In the genomic region with DNA sequence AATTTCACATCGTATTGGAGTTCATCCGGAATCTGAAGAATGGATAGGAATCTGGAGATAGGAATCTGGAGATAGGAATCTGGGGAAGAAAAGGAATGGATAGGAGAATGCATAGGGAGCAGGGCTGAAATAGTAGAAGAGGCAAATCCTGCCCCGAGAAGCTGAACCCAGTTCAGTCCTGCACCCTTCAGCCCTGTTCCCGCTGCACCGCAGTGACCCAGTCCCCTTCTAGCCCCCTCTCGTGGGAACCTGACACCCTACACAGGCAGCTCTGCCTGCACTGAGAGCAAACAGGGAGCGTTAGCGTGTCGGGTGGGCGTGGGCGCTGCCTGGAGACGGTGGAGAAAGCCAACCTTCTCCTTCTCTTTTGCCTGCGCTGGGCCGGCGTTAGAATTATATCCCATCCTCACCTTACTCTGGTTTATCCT, we compare ENCODE assay signal across 8 cellular contexts. TPM values are rescaled to one million over a fixed set of nuclear protein-coding genes. Genes with fewer than 3 reads are reported as not detected.
DNase-seq lines count a peak whose midpoint lies in the region; ATAC-seq, FAIRE-seq and TF ChIP-seq lines count a peak whose summit lies in the region.
"Had no signal": no experiment of that assay in that cellular context is flagged by ENCODE, and none has a peak within 500 bp of the region (broad histone marks: within the 10 kb centered on the region; RNA-seq: fewer than 3 reads in every experiment).

No MANE protein-coding gene starts in this region.

- no peak overlapping the region for H3K23ac ChIP-seq in mesendoderm (ENCODE audit: low read length)

- H3K27ac ChIP-seq in mesendoderm (ENCODE audit: low read depth, low read length): no peak overlapping the region
- H3K27ac ChIP-seq: RWPE1 had no signal

- no peak overlapping the region for H2BK120ac ChIP-seq in mesendoderm (ENCODE audit: low read depth, low read length)

- H2BK15ac ChIP-seq in mesendoderm (replicated peaks; ENCODE audit: low read depth): no peak overlapping the region

- H4K8ac ChIP-seq in mesendoderm (ENCODE audit: low read depth, low read length): no peak overlapping the region

- H3K79me1 ChIP-seq in mesendoderm (ENCODE audit: low read length): no peaks in the 10 kb centered on the region

- DNase-seq in Ammon's horn (ENCODE audit: low spot score): peak; percentile 57
- DNase-seq in mesendoderm: peak; percentile 77
- no peak for DNase-seq in activated gamma-delta T cell treated with Interleukin-2 at 50 U/mL for 16 hours
- DNase-seq in kidney glomerular epithelial cell (lab: John Stamatoyannopoulos, UW): no peak
- no peak for DNase-seq in H54 (ENCODE audit: insufficient read length, low spot score)

- no peak overlapping the region for H3K4ac ChIP-seq in mesendoderm (ENCODE audit: low read depth, low read length)

- WGBS in mesendoderm (ENCODE audit: extremely low coverage, insufficient coverage, low lambda C conversion rate): no CpG with 5 or more reads among the region's 15 CpGs

- peak overlapping the region; percentile 57 for H3K9ac ChIP-seq in mesendoderm (ENCODE audit: low read length)

- peak overlapping the region; percentile 79 for H3K56ac ChIP-seq in mesendoderm (ENCODE audit: low read length)

- no peak overlapping the region for H3K18ac ChIP-seq in mesendoderm (ENCODE audit: low read length)

- ATAC-seq in SK-N-SH treated with all-trans-retinoic acid at 6 μM for 48 hours: peak; percentile 53

- H2BK5ac ChIP-seq in mesendoderm (ENCODE audit: low read length): peak overlapping the region; percentile 44

- H2AK5ac ChIP-seq in mesendoderm (ENCODE audit: low read length): no peak overlapping the region

- H3K4me2 ChIP-seq in mesendoderm (ENCODE audit: low read length): peak overlapping the region; percentile 82

- H3K27me3 ChIP-seq in mesendoderm (ENCODE audit: insufficient read depth, low read length, poor library complexity): no peaks in the 10 kb centered on the region

- H3K79me2 ChIP-seq in mesendoderm (ENCODE audit: control insufficient read depth, insufficient read depth, low read length): no peaks in the 10 kb centered on the region

- no peak for TF ChIP-seq POLR2A in H54 (IDR thresholded peaks at IDR 0.05; ENCODE audit: low read depth, low read length)

- H4K5ac ChIP-seq in mesendoderm (ENCODE audit: low read length): no peak overlapping the region

- peaks cover 3% of the 10 kb centered on the region for H3K4me1 ChIP-seq in mesendoderm (ENCODE audit: control insufficient read depth, low read depth, low read length)

- no peaks in the 10 kb centered on the region for H3K36me3 ChIP-seq in mesendoderm (ENCODE audit: control insufficient read depth, insufficient read depth, low read length)

- no peak for FAIRE-seq in H54 (lab: Jason Lieb, UNC)
- FAIRE-seq: G401.6 had no signal

- no peak overlapping the region for H3K4me3 ChIP-seq in mesendoderm (ENCODE audit: low read length)

TF ChIP-seq in SK-N-SH treated with all-trans-retinoic acid at 6 μM for 48 hours, 23 proteins besides CTCF, POLR2A, EP300 and RAD21:
- no peak for TF ChIP-seq SNAI2 (CRISPR knock-in tag; IDR thresholded peaks at IDR 0.05)
- no peak for TF ChIP-seq TSHZ2 (CRISPR knock-in tag; IDR thresholded peaks at IDR 0.05)
- no peak for TF ChIP-seq PPARA (CRISPR knock-in tag; IDR thresholded peaks at IDR 0.05; ENCODE audit: borderline replicate concordance)
- no peak for TF ChIP-seq RARB (CRISPR knock-in tag; IDR thresholded peaks at IDR 0.05)
- TF ChIP-seq POU6F1 (CRISPR knock-in tag; IDR thresholded peaks at IDR 0.05; ENCODE audit: borderline replicate concordance, low read depth): no peak
- TF ChIP-seq ZFP30 (CRISPR knock-in tag; IDR thresholded peaks at IDR 0.05): no peak
- TF ChIP-seq ZNF8 (CRISPR knock-in tag; IDR thresholded peaks at IDR 0.05): no peak
- no peak for TF ChIP-seq BACH2 (CRISPR knock-in tag; IDR thresholded peaks at IDR 0.05; ENCODE audit: borderline replicate concordance)
- no peak for TF ChIP-seq OSR1 (CRISPR knock-in tag; IDR thresholded peaks at IDR 0.05)
- TF ChIP-seq, protein P1, sequence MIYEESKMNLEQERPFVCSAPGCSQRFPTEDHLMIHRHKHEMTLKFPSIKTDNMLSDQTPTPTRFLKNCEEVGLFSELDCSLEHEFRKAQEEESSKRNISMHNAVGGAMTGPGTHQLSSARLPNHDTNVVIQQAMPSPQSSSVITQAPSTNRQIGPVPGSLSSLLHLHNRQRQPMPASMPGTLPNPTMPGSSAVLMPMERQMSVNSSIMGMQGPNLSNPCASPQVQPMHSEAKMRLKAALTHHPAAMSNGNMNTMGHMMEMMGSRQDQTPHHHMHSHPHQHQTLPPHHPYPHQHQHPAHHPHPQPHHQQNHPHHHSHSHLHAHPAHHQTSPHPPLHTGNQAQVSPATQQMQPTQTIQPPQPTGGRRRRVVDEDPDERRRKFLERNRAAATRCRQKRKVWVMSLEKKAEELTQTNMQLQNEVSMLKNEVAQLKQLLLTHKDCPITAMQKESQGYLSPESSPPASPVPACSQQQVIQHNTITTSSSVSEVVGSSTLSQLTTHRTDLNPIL (CRISPR knock-in tag; IDR thresholded peaks at IDR 0.05; ENCODE audit: low read depth): no peak
- no peak for TF ChIP-seq ESRRG (CRISPR knock-in tag; IDR thresholded peaks at IDR 0.05)
TF ChIP-seq in SK-N-SH treated with all-trans-retinoic acid at 6 μM for 48 hours: peak in this region for 0.

RNA-seq across cellular contexts. Expression of gene CCKBR, which starts 1.1 kb away (rescaled TPM):
- polyA plus RNA-seq in mesendoderm (2013, experiment 1 of 2): 3.0 TPM
- polyA plus RNA-seq in mesendoderm (2013, experiment 2 of 2): 3.2 TPM

RNA-seq across cellular contexts. Expression of gene CNGA4, which starts 19.7 kb away (rescaled TPM):
- polyA plus RNA-seq in mesendoderm (2013, experiment 1 of 2): 0.11 TPM
- 0.08 TPM for polyA plus RNA-seq in mesendoderm (2013, experiment 2 of 2)

RNA-seq across cellular contexts. Expression of gene FHIP1B, which starts 24.1 kb away (rescaled TPM):
- polyA plus RNA-seq in mesendoderm (2013, experiment 1 of 2): 16.1 TPM
- 13.9 TPM for polyA plus RNA-seq in mesendoderm (2013, experiment 2 of 2)

RNA-seq across cellular contexts. Expression of gene C11orf42, which starts 53.2 kb away (rescaled TPM):
- not detected for polyA plus RNA-seq in mesendoderm (2013, experiment 1 of 2)
- polyA plus RNA-seq in mesendoderm (2013, experiment 2 of 2): not detected

RNA-seq across cellular contexts. Expression of gene OR52W1, which starts 59.6 kb away (rescaled TPM):
- not detected for polyA plus RNA-seq in mesendoderm (2013, experiment 1 of 2)
- polyA plus RNA-seq in mesendoderm (2013, experiment 2 of 2): not detected

Comparison
In these comparisons a context has a peak if more than half of its experiments do, and no peak if none do; other contexts are left out.
1. DNase-seq: peak in Ammon's horn (single experiment) and mesendoderm (single experiment); none in activated gamma-delta T cell treated with Interleukin-2 at 50 U/mL for 16 hours (single experiment), kidney glomerular epithelial cell (single experiment) and H54 (single experiment).